Comparison of ENCODE assay signal across 14 cellular contexts in the genomic region with DNA sequence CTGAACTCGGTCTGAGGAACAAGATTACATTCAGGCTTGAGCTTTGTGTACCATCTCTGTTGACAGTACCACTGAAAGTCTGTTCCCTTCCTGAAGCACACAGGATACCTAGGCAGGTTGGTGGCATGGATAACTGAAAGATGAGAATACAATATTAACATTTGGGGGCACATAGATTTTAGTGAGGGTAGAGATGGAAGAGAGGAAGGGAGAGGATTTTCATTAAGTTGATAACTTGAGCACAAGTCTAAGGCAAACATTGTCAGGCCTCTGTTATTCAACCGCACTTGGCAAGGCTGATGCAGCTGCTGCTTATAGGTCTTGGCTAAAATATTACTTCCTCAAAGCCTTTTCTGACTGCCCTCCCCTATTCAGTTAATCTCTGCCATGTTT. TPM values are rescaled to one million over a fixed set of nuclear protein-coding genes. Genes with fewer than 3 reads are reported as not detected.
DNase-seq lines count a peak whose midpoint lies in the region; ATAC-seq, FAIRE-seq and TF ChIP-seq lines count a peak whose summit lies in the region.
"Had no signal": no experiment of that assay in that cellular context is flagged by ENCODE, and none has a peak within 500 bp of the region (broad histone marks: within the 10 kb centered on the region; RNA-seq: fewer than 3 reads in every experiment).

No MANE protein-coding gene starts in this region.

- no peak overlapping the region for H2AFZ ChIP-seq in smooth muscle cell (ENCODE audit: low read depth)

- H3K4me2 ChIP-seq in smooth muscle cell = no peak overlapping the region

- peaks cover 45% of the 10 kb centered on the region for H3K36me3 ChIP-seq in HUES48 (ENCODE audit: control insufficient read depth, insufficient read depth, low read length)
- peaks cover 84% of the 10 kb centered on the region for H3K36me3 ChIP-seq in SK-N-MC (ENCODE audit: insufficient read depth, low read length)
- H3K36me3 ChIP-seq in mucosa of descending colon (ENCODE audit: low read depth) = no peaks in the 10 kb centered on the region
- peaks cover 25% of the 10 kb centered on the region for H3K36me3 ChIP-seq in smooth muscle cell (ENCODE audit: low read depth)

- H3K27me3 ChIP-seq in HUES48 (ENCODE audit: control insufficient read depth, insufficient read depth, low read length) (no peaks in the 10 kb centered on the region), smooth muscle cell (ENCODE audit: low read depth) (no peaks in the 10 kb centered on the region)

- H3K9me3 ChIP-seq in HUES48 (ENCODE audit: control insufficient read depth, insufficient read depth, low read length) (no peaks in the 10 kb centered on the region), SK-N-MC (ENCODE audit: low read depth, low read length) (no peaks in the 10 kb centered on the region), mucosa of descending colon (no peaks in the 10 kb centered on the region), smooth muscle cell (replicated peaks; ENCODE audit: low read depth) (no peaks in the 10 kb centered on the region)

- intact Hi-C loops in mucosa of descending colon (cut with DNase I, micrococcal nuclease) = no loop called here

- no peak for FAIRE-seq in urothelium cell line (lab: Jason Lieb, UNC)
- FAIRE-seq: D721Med had no signal

- DNase-seq in DMS 273 (lab: John Stamatoyannopoulos, UW; ENCODE audit: unreplicated experiment) = peak; percentile 43
- no peak for DNase-seq in DMS 273 treated with DMSO at 0.1 percent for 48 hours (lab: John Stamatoyannopoulos, UW)
- no peak for DNase-seq in SK-N-MC (ENCODE audit: low read depth, low spot score)
- DNase-seq in mucosa of descending colon = no peak
- no peak for DNase-seq in smooth muscle cell (lab: John Stamatoyannopoulos, UW; ENCODE audit: unreplicated experiment)
- no peak for DNase-seq in urothelium cell line (ENCODE audit: low spot score)
- DNase-seq: activated naive CD4-positive, alpha-beta T cell treated with Interleukin-2 at 50 U/mL for 16 hours; central memory CD4-positive, alpha-beta T cell; mesendoderm had no signal

- no peak overlapping the region for H3K4me3 ChIP-seq in HUES48 (ENCODE audit: low read depth, low read length)
- H3K4me3 ChIP-seq in SK-N-MC = no peak overlapping the region
- H3K4me3 ChIP-seq in mucosa of descending colon = no peak overlapping the region
- no peak overlapping the region for H3K4me3 ChIP-seq in smooth muscle cell

- no peak overlapping the region for H3K9ac ChIP-seq in HUES48 (ENCODE audit: low read depth, low read length)
- H3K9ac ChIP-seq in SK-N-MC (ENCODE audit: insufficient read length) = no peak overlapping the region
- no peak overlapping the region for H3K9ac ChIP-seq in smooth muscle cell (ENCODE audit: low read depth)

- no peaks in the 10 kb centered on the region for H3K79me2 ChIP-seq in smooth muscle cell (ENCODE audit: low read depth)

- ATAC-seq in mucosa of descending colon = peak; percentile 48
- no peak for ATAC-seq in GM19452 (IDR thresholded peaks at IDR 0.05; ENCODE audit: unreplicated experiment)

- H3K27ac ChIP-seq in HUES48 (ENCODE audit: low read depth, low read length) (peak overlapping the region; percentile 17), SK-N-MC (peak overlapping the region; percentile 31; the same call in 1 of the 2 replicates), smooth muscle cell (ENCODE audit: low read depth) (no peak overlapping the region)

- H3K4me1 ChIP-seq in HUES48 (ENCODE audit: control insufficient read depth, insufficient read depth, low read length) (no peaks in the 10 kb centered on the region), mucosa of descending colon (ENCODE audit: low read depth) (no peaks in the 10 kb centered on the region), smooth muscle cell (ENCODE audit: low read depth) (no peaks in the 10 kb centered on the region)

- peaks cover 20% of the 10 kb centered on the region for H3F3A ChIP-seq in smooth muscle cell (ENCODE audit: low read depth)

- TF ChIP-seq CTCF in mucosa of descending colon (IDR thresholded peaks at IDR 0.05) = no peak
- TF ChIP-seq CTCF in smooth muscle cell (IDR thresholded peaks at IDR 0.05; ENCODE audit: borderline replicate concordance, insufficient read depth, poor library complexity, severe bottlenecking) = no peak

- H4K20me1 ChIP-seq in smooth muscle cell (ENCODE audit: low read depth) = peaks cover 28% of the 10 kb centered on the region

- WGBS in smooth muscle cell (ENCODE audit: low lambda C conversion rate) = 94% methylated on average over 2 of the region's 2 CpGs

RNA-seq across cellular contexts. Expression of a gene that starts 10.9 kb away (rescaled TPM):
- total RNA-seq in mucosa of descending colon (1 to 10 TPM; 4.1 to 6.1 (median 5.3) TPM), smooth muscle cell (0.54 and 2.6 TPM in 2 replicates)
- 0.07 TPM in 1 of 2 replicates, not detected in the other for polyA plus RNA-seq in smooth muscle cell

RNA-seq across cellular contexts. Expression of a gene that starts 40.0 kb away (rescaled TPM):
- total RNA-seq in mucosa of descending colon (1 to 10 TPM in 1 of 3 donors, under 1 TPM in 1, not detected in 1; 0.51 to 1.2 TPM), smooth muscle cell (0.99 and 4.3 TPM in 2 replicates)
- 0.37 and 1.0 TPM in 2 replicates for polyA plus RNA-seq in smooth muscle cell
- total RNA-seq: A172 had no signal
- polyA plus RNA-seq: esophagus had no signal
